8 cellular contexts compared by ENCODE assay signal in genomic region chr17:59706900-59707181, GRCh38. TPM values are rescaled to one million over a fixed set of nuclear protein-coding genes. Genes with fewer than 3 reads are reported as not detected.
DNase-seq lines count a peak whose midpoint lies in the region; ATAC-seq and TF ChIP-seq lines count a peak whose summit lies in the region.

No MANE protein-coding gene starts in this region.

- peaks cover 25% of the 10 kb centered on the region for H3K4me1 Mint-ChIP-seq in mesothelial cell of epicardium

- peak overlapping the region; percentile 98 for H3K27ac Mint-ChIP-seq in mesothelial cell of epicardium

- no peaks in the 10 kb centered on the region for H3K9me3 ChIP-seq in right atrium auricular region

- peak overlapping the region; percentile 95 for H3K4me3 Mint-ChIP-seq in mesothelial cell of epicardium

- H3K27ac ChIP-seq in right atrium auricular region (peak overlapping the region; percentile 94 to 95), urinary bladder (ENCODE audit: low read depth) (peak overlapping the region; percentile 53)

- TF ChIP-seq CTCF in right atrium auricular region (IDR thresholded peaks at IDR 0.05) (no peak), astrocyte of the spinal cord (IDR thresholded peaks at IDR 0.05; ENCODE audit: low read depth, low read length) (no peak), mesothelial cell of epicardium (IDR thresholded peaks at IDR 0.05; ENCODE audit: unreplicated experiment) (no peak)

- no peaks in the 10 kb centered on the region for H3K27me3 ChIP-seq in right atrium auricular region

- H3K4me1 ChIP-seq in right atrium auricular region: peaks cover 0 to 40% of the 10 kb centered on the region in 2 donors
- H3K4me1 ChIP-seq in urinary bladder (ENCODE audit: insufficient read depth): no peaks in the 10 kb centered on the region

- H3K36me3 ChIP-seq in right atrium auricular region (no peaks in the 10 kb centered on the region), urinary bladder (ENCODE audit: insufficient read depth) (no peaks in the 10 kb centered on the region)

- DNase-seq in right atrium auricular region (ENCODE audit: low spot score) (no peak), left cardiac atrium (no peak), astrocyte of the spinal cord (ENCODE audit: low read depth, low spot score) (no peak), mesothelial cell of epicardium (ENCODE audit: low spot score in 2 of 2, unreplicated experiment in 2 of 2) (no peak), T-helper 9 cell (no peak), Ammon's horn (ENCODE audit: low spot score) (no peak)

- in situ Hi-C loops in astrocyte of the spinal cord (cut with HindIII; ENCODE audit: low sequenced_read_pairs): no loop called here

- ATAC-seq in left cardiac atrium (no peak), GM21576 (IDR thresholded peaks at IDR 0.05; ENCODE audit: unreplicated experiment) (no peak)

- intact Hi-C loops in left cardiac atrium (cut with DNase I): no loop called here

- peaks cover 11% of the 10 kb centered on the region for H3K36me3 Mint-ChIP-seq in mesothelial cell of epicardium

- H3K27me3 Mint-ChIP-seq in mesothelial cell of epicardium (ENCODE audit: low read depth): no peaks in the 10 kb centered on the region

- no peaks in the 10 kb centered on the region for H3K9me3 Mint-ChIP-seq in mesothelial cell of epicardium

- peak overlapping the region; percentile 79 to 87 for H3K4me3 ChIP-seq in right atrium auricular region
- H3K4me3 ChIP-seq in astrocyte of the spinal cord (ENCODE audit: low read depth, low read length): peak overlapping the region; percentile 79
- H3K4me3 ChIP-seq in urinary bladder (ENCODE audit: low read depth, low read length): peak overlapping the region; percentile 78

- WGBS in urinary bladder: 1% methylated on average over 14 of the region's 14 CpGs

RNA-seq across cellular contexts. Expression of gene PTRH2, which starts 0.4 kb away (rescaled TPM):
- 10 to 100 TPM; 13.8 to 14.1 TPM for total RNA-seq in right atrium auricular region
- 10 to 100 TPM; 10.1 to 15.4 TPM for total RNA-seq in left cardiac atrium
- 22.5 to 24.7 TPM (median 24.4 TPM) in 3 replicates for total RNA-seq in mesothelial cell of epicardium
- total RNA-seq in urinary bladder: 9.4 TPM
- polyA plus RNA-seq in urinary bladder: 25.5 TPM

RNA-seq across cellular contexts. Expression of gene VMP1, which starts 0.6 kb away (rescaled TPM):
- total RNA-seq in right atrium auricular region (10 to 100 TPM; 48.0 to 63.4 TPM), left cardiac atrium (100 to 1,000 TPM in 1 of 2 donors, 10 to 100 TPM in 1; 82.1 to 123 TPM), mesothelial cell of epicardium (207 to 208 TPM (median 208 TPM) in 3 replicates), urinary bladder (231 TPM)
- 157 TPM for polyA plus RNA-seq in urinary bladder
